ENCODE assay signal across 8 cellular contexts in the genomic region with DNA sequence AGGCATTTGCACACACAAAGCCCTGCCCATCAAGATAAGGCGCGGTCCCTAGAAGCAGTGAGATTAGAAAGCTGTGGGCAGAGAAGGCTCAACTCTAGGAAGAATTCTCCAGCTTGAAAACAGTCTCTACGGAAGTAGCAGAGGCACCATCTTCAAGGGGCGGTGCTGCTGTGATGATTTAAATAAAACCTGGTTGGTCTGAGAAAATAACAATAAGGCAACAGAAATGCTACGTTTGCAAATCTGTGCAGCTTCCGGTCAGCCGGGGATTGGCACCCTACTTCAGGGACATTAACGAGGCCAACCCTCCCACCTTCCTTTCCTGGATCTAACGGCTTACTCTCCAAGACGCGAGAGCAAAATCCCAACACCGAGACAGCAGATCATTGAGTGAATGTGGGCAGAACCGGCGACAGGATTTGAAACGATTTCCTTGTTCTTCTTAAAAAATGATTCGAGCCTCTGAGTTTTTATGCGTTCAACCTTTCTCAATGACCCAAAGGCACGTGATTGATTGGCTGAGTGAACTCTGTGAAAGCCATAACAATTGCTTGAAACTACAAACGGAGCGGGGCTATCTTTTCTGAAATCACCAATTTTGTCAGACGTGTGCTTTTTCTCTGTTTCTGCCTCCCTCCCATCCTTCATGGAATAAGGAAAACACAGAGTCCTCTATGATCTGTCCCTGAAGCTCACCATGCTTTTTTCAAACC.
DNase-seq lines count a peak whose midpoint lies in the region; ATAC-seq and TF ChIP-seq lines count a peak whose summit lies in the region.

No MANE protein-coding gene starts in this region.

- 5% methylated on average over 19 of the region's 21 CpGs for WGBS in mammary epithelial cell (ENCODE audit: low coverage, missing lambda C conversion rate)
- 1 to 5% methylated on average over 21 of the region's 21 CpGs for WGBS in testis, 2 donors

- H3K4me2 ChIP-seq in mammary epithelial cell (ENCODE audit: insufficient read depth, low read depth, low read length), result peak overlapping the region; percentile 72

- dilution Hi-C loops in mammary epithelial cell (cut with HindIII; ENCODE audit: low sequenced_read_pairs), result no loop called here

- no peak overlapping the region for H3K9ac ChIP-seq in mammary epithelial cell (ENCODE audit: insufficient read depth, low read length)

- H3K27ac ChIP-seq in mammary epithelial cell (ENCODE audit: insufficient read depth, low read depth, low read length) (no peak overlapping the region), lower lobe of right lung (no peak overlapping the region), testis (peak overlapping the region; percentile 62 to 76)

- peak; percentile 60 for DNase-seq in NCI-H748 (lab: John Stamatoyannopoulos, UW; ENCODE audit: unreplicated experiment)
- no peak for DNase-seq in NCI-H748 treated with DMSO at 0.1 percent for 48 hours (lab: John Stamatoyannopoulos, UW)
- no peak for DNase-seq in mammary epithelial cell
- DNase-seq in lower lobe of right lung, result no peak
- peak; percentile 72 for DNase-seq in testis
- no peak for DNase-seq in effector CD4-positive, alpha-beta T cell
- no peak for DNase-seq in NCI-H1417 treated with DMSO at 0.1 percent for 48 hours (lab: John Stamatoyannopoulos, UW)

- H2AFZ ChIP-seq in mammary epithelial cell (ENCODE audit: low read depth, low read length), result peak overlapping the region; percentile 91

- TF ChIP-seq POLR2A in testis (IDR thresholded peaks at IDR 0.05), result no peak

- no peaks in the 10 kb centered on the region for H4K20me1 ChIP-seq in mammary epithelial cell (ENCODE audit: insufficient read depth, low read length)

- H3K9me3 ChIP-seq in mammary epithelial cell (replicated peaks; ENCODE audit: insufficient read depth, low read length) (no peaks in the 10 kb centered on the region), lower lobe of right lung (no peaks in the 10 kb centered on the region), testis (no peaks in the 10 kb centered on the region)

- H3K36me3 ChIP-seq in mammary epithelial cell (ENCODE audit: insufficient read depth, low read length), result no peaks in the 10 kb centered on the region
- H3K36me3 ChIP-seq in lower lobe of right lung, result no peaks in the 10 kb centered on the region
- no peaks in the 10 kb centered on the region for H3K36me3 ChIP-seq in testis (ENCODE audit: low read depth, missing control alignments)

- in situ Hi-C loops in mammary epithelial cell (cut with MboI; ENCODE audit: low sequenced_read_pairs in 2 of 2), result no loop called here

- no peak for TF ChIP-seq CTCF in mammary epithelial cell (conservative IDR thresholded peaks at IDR 0.05 in 1 of 2, IDR thresholded peaks at IDR 0.05 in 1 of 2; ENCODE audit: extremely low read depth in 1 of 2, insufficient read depth in 1 of 2, low read depth in 1 of 2, low read length in 2 of 2)
- TF ChIP-seq CTCF in lower lobe of right lung (IDR thresholded peaks at IDR 0.05), result no peak
- TF ChIP-seq CTCF in testis (IDR thresholded peaks at IDR 0.05), result no peak

- ATAC-seq in lower lobe of right lung, result peak; percentile 37 to 59
- ATAC-seq in HG03520 (IDR thresholded peaks at IDR 0.05; ENCODE audit: unreplicated experiment), result no peak

- H3K4me3 ChIP-seq in mammary epithelial cell (replicated peaks in 1 of 3; ENCODE audit: insufficient read depth in 1 of 3, low read depth in 2 of 3, low read length in 3 of 3) (peak overlapping the region; percentile 16 to 38 (median 28)), lower lobe of right lung (peak overlapping the region; percentile 41), testis (peak overlapping the region; percentile 40 to 54)

- CTCF ChIA-PET in mammary epithelial cell (lab: Charles Lee; ENCODE audit: low non-redundant PET), result no interaction called here

- BruUV-seq in mammary epithelial cell (replicated peaks; lab: Mats Ljungman, UMichigan), result no TSS peak

- H3K27me3 ChIP-seq in mammary epithelial cell (ENCODE audit: insufficient read depth, low read length) (no peaks in the 10 kb centered on the region), lower lobe of right lung (ENCODE audit: low read depth) (peaks cover 4% of the 10 kb centered on the region), testis (no peaks in the 10 kb centered on the region)

- no peaks in the 10 kb centered on the region for H3K79me2 ChIP-seq in mammary epithelial cell (ENCODE audit: insufficient read depth, low read length)

- H3K4me1 ChIP-seq in mammary epithelial cell (ENCODE audit: insufficient read depth, low read length) (peaks cover 8% of the 10 kb centered on the region), lower lobe of right lung (peaks cover 10% of the 10 kb centered on the region), testis (peaks cover 15% of the 10 kb centered on the region)

- intact Hi-C loops in mammary epithelial cell (cut with micrococcal nuclease) (no loop called here), lower lobe of right lung (cut with DNase I) (no loop called here), testis (cut with DNase I; ENCODE audit: low total_unique reads) (no loop called here)

Comparison
In these comparisons a context has a peak if more than half of its experiments do, and no peak if none do; other contexts are left out.
1. DNase-seq: peak in NCI-H748 (single experiment) and testis (single experiment); none in NCI-H748 treated with DMSO at 0.1 percent for 48 hours (single experiment), mammary epithelial cell (single experiment), lower lobe of right lung (single experiment), effector CD4-positive, alpha-beta T cell (single experiment) and NCI-H1417 treated with DMSO at 0.1 percent for 48 hours (single experiment).
2. H3K27ac ChIP-seq: peak in testis (2 of 2); none in mammary epithelial cell (single experiment) and lower lobe of right lung (single experiment).
3. Peak in every context shown above with its lines, with median percentiles within 50 percentile points of each other: H3K4me3 ChIP-seq.